In genomic region chr4:112900416-112900815, GRCh38 we compare ENCODE assay signal across 24 cellular contexts.
"Had no signal": no experiment of that assay in that cellular context is flagged by ENCODE, and none has a peak within 500 bp of the region (broad histone marks: within the 10 kb centered on the region; RNA-seq: fewer than 3 reads in every experiment).

No MANE protein-coding gene starts in this region.

- H3K36me3 ChIP-seq: stomach, tibial artery had no signal

- H3K4me2 ChIP-seq: neural progenitor cell, smooth muscle cell had no signal

- H3K4me3 ChIP-seq: mucosa of descending colon, neural progenitor cell, smooth muscle cell, stomach, testis, tibial artery had no signal

- H3K36me3 Mint-ChIP-seq: mesothelial cell of epicardium; naive B cell; natural killer cell treated with Interleukin-12 subunit alpha and Interleukin-12 subunit beta and Interleukin-15 and Interleukin-18, amount 100 ng/mL, for 72 hours; neural progenitor cell; type B pancreatic cell had no signal

- H3K79me2 ChIP-seq: parathyroid adenoma had no signal

- H3K4me3 Mint-ChIP-seq: mesothelial cell of epicardium; naive B cell; natural killer cell treated with Interleukin-12 subunit alpha and Interleukin-12 subunit beta and Interleukin-15 and Interleukin-18, amount 100 ng/mL, for 72 hours; neural progenitor cell; type B pancreatic cell had no signal

- H3K4me1 ChIP-seq: parathyroid adenoma, testis had no signal

- H3K27ac Mint-ChIP-seq: mesothelial cell of epicardium; natural killer cell treated with Interleukin-12 subunit alpha and Interleukin-12 subunit beta and Interleukin-15 and Interleukin-18, amount 100 ng/mL, for 72 hours; neural progenitor cell; progenitor cell of endocrine pancreas; type B pancreatic cell had no signal

- H3K27me3 Mint-ChIP-seq: progenitor cell of endocrine pancreas, type B pancreatic cell had no signal

- H3K9ac ChIP-seq: neural progenitor cell, parathyroid adenoma had no signal

- H2AFZ ChIP-seq: neural progenitor cell, parathyroid adenoma had no signal

- H3K4me1 Mint-ChIP-seq: naive B cell had no signal

- ATAC-seq: mucosa of descending colon; natural killer cell treated with Interleukin-12 subunit alpha and Interleukin-12 subunit beta and Interleukin-15 and Interleukin-18, amount 100 ng/mL, for 72 hours; sciatic nerve had no signal

- H3K27ac ChIP-seq: parathyroid adenoma, stomach, testis, tibial artery had no signal

- FAIRE-seq: frontal cortex, keratinocyte had no signal

- H3K27me3 ChIP-seq: neural progenitor cell, testis, tibial artery had no signal

- H3K9me3 Mint-ChIP-seq: mesothelial cell of epicardium; natural killer cell treated with Interleukin-12 subunit alpha and Interleukin-12 subunit beta and Interleukin-15 and Interleukin-18, amount 100 ng/mL, for 72 hours; type B pancreatic cell had no signal

- H3K9me3 ChIP-seq: mucosa of descending colon, stomach, testis, tibial artery had no signal

- DNase-seq: cortex of kidney; effector CD4-positive, alpha-beta T cell; head of caudate nucleus; mesenchymal stem cell; mucosa of descending colon; naive B cell; stimulated activated CD4-positive, alpha-beta T cell treated with anti-CD3 and anti-CD28 coated beads, Interleukin-12 subunit alpha, Interleukin-12 subunit beta, amount 100 ng/mL, for 4 hours; stimulated activated CD4-positive, alpha-beta T cell treated with anti-CD3 and anti-CD28 coated beads, Interleukin-1b, Interleukin-23, amount 100 ng/mL, for 48 hours; stimulated activated CD4-positive, alpha-beta T cell treated with anti-CD3 and anti-CD28 coated beads, Interleukin-4, amount 100 ng/mL, for 1 hour; stimulated activated CD8-positive, alpha-beta memory T cell treated with anti-CD3 and anti-CD28 coated beads, Interleukin-4, amount 100 ng/mL, for 48 hours; stimulated activated naive CD4-positive, alpha-beta T cell; stomach; testis; tibial artery had no signal
